ENCODE assay signal across 19 cellular contexts in the genomic region with DNA sequence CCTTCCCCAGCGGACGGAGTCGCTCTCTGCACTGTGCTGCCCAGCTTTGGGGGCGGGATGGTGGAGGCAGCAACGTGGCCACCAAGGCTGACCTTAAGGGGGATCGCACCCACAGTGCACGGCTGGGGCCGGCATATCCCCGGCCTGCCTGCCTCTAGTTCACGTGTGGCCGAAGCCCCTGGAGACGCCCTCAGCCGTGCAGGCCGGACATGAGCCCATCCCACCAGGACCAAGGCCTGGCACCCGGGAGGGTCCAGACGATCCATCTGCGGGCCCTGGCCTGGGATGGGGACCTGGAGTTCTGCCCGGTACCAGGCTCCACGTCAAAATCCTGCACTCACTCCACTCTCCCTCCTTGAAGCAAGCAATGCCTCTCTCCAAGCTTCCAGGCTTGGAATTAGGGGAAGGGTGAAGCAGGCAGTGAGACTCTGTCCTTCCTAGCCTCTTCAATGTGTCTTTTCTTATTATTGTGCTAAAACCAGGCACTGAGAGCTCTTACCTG.
DNase-seq lines count a peak whose midpoint lies in the region; ATAC-seq and TF ChIP-seq lines count a peak whose summit lies in the region.
"Had no signal": no experiment of that assay in that cellular context is flagged by ENCODE, and none has a peak within 500 bp of the region (broad histone marks: within the 10 kb centered on the region; RNA-seq: fewer than 3 reads in every experiment).

No MANE protein-coding gene starts in this region.

- no peak overlapping the region for H3K4me3 ChIP-seq in GM06990 (replicated peaks; ENCODE audit: low read depth, low read length)
- no peak overlapping the region for H3K4me3 ChIP-seq in parathyroid adenoma (ENCODE audit: low read depth, low read length)
- H3K4me3 ChIP-seq: ovary, uterus had no signal

- peak overlapping the region; percentile 31 for H3K4me3 Mint-ChIP-seq in activated CD4-positive, alpha-beta T cell treated with anti-CD3 and anti-CD28 coated beads, Interleukin-2, amount 10 ng/mL, durations not matched to agents 24 days and 14 days

- H3K4me1 ChIP-seq in parathyroid adenoma = peaks cover 4% of the 10 kb centered on the region
- H3K4me1 ChIP-seq: A549, uterus had no signal

- no peaks in the 10 kb centered on the region for H3K36me3 Mint-ChIP-seq in activated CD4-positive, alpha-beta T cell treated with anti-CD3 and anti-CD28 coated beads, Interleukin-2, amount 10 ng/mL, durations not matched to agents 24 days and 14 days (ENCODE audit: low read depth)

- H3K27ac ChIP-seq in parathyroid adenoma = no peak overlapping the region
- H3K27ac ChIP-seq: adrenal gland, left lung, ovary, uterus had no signal

- peaks cover 4% of the 10 kb centered on the region for H3K4me1 Mint-ChIP-seq in activated CD4-positive, alpha-beta T cell treated with anti-CD3 and anti-CD28 coated beads, Interleukin-2, amount 10 ng/mL, durations not matched to agents 24 days and 14 days

- peaks cover 2% of the 10 kb centered on the region for H3K27me3 Mint-ChIP-seq in activated CD4-positive, alpha-beta T cell treated with anti-CD3 and anti-CD28 coated beads, Interleukin-2, amount 10 ng/mL, durations not matched to agents 24 days and 14 days

- DNase-seq in activated CD4-positive, alpha-beta T cell treated with anti-CD3 and anti-CD28 coated beads, Interleukin-2, amount 10 ng/mL, durations not matched to agents 24 days and 14 days = no peak
- no peak for DNase-seq in activated CD4-positive, alpha-beta T cell treated with anti-CD3 and anti-CD28 coated beads for 1 hour
- peak; percentile 15 for DNase-seq in GM06990 (ENCODE audit: extremely low read depth, insufficient read length)
- peak; percentile 41 for DNase-seq in cerebellum (ENCODE audit: low spot score)
- DNase-seq in erythroblast (lab: John Stamatoyannopoulos, UW) = no peak
- no peak for DNase-seq in NCI-H2107 treated with DMSO at 0.1 percent for 48 hours (lab: John Stamatoyannopoulos, UW; ENCODE audit: unreplicated experiment)
- DNase-seq: activated T-cell treated with anti-CD3 and anti-CD28 coated beads, Interleukin-2, amount 50 U/mL, for 4 hours; effector CD4-positive, alpha-beta T cell; HCEC 1CT; NCI-H1436; NCI-H69 had no signal

- TF ChIP-seq CTCF in GM06990 (IDR thresholded peaks at IDR 0.05; ENCODE audit: insufficient read depth, low read length, poor library complexity, severe bottlenecking) (no peak), parathyroid adenoma (IDR thresholded peaks at IDR 0.05) (no peak)

- ATAC-seq in GM21723 (IDR thresholded peaks at IDR 0.05; ENCODE audit: unreplicated experiment) = no peak

- peak overlapping the region; percentile 90 for H2AFZ ChIP-seq in parathyroid adenoma

- intact Hi-C loops in activated CD4-positive, alpha-beta T cell treated with anti-CD3 and anti-CD28 coated beads, Interleukin-2, amount 10 ng/mL, durations not matched to agents 24 days and 14 days (cut with micrococcal nuclease) = no loop called here

- no peaks in the 10 kb centered on the region for H3K79me2 ChIP-seq in parathyroid adenoma

- H3K9ac ChIP-seq in parathyroid adenoma = no peak overlapping the region

- H3K9me3 Mint-ChIP-seq in activated CD4-positive, alpha-beta T cell treated with anti-CD3 and anti-CD28 coated beads, Interleukin-2, amount 10 ng/mL, durations not matched to agents 24 days and 14 days = no peaks in the 10 kb centered on the region
- H3K9me3 Mint-ChIP-seq: activated T-cell treated with anti-CD3 and anti-CD28 coated beads, Interleukin-2, amount 50 U/mL, for 4 hours had no signal

- no peak overlapping the region for H3K4me2 ChIP-seq in parathyroid adenoma (ENCODE audit: low read length)

- no peak for TF ChIP-seq POLR2A in erythroblast (IDR thresholded peaks at IDR 0.05; ENCODE audit: low read length)

- H3K9me3 ChIP-seq in parathyroid adenoma (ENCODE audit: control insufficient read depth, low read length) = no peaks in the 10 kb centered on the region
- H3K9me3 ChIP-seq: A549; adrenal gland; BLaER1 treated with 17β-estradiol and CSF1 and Interleukin-3, amounts not matched to agents 10 nM and 100 nM; left lung; ovary; uterus had no signal

- H3K27me3 ChIP-seq in GM06990 (replicated peaks; ENCODE audit: control insufficient read depth, insufficient read depth, low read length) = no peaks in the 10 kb centered on the region
- H3K27me3 ChIP-seq in parathyroid adenoma (ENCODE audit: control insufficient read depth, insufficient read depth, low read length) = no peaks in the 10 kb centered on the region
- H3K27me3 ChIP-seq: adrenal gland; BLaER1 treated with 17β-estradiol and CSF1 and Interleukin-3, amounts not matched to agents 10 nM and 100 nM; ovary; uterus had no signal

- H3K27ac Mint-ChIP-seq in activated CD4-positive, alpha-beta T cell treated with anti-CD3 and anti-CD28 coated beads, Interleukin-2, amount 10 ng/mL, durations not matched to agents 24 days and 14 days = no peak overlapping the region

- H3K36me3 ChIP-seq in GM06990 (ENCODE audit: control insufficient read depth, insufficient read depth, low read length) (no peaks in the 10 kb centered on the region), parathyroid adenoma (ENCODE audit: control insufficient read depth, insufficient read depth, low read length) (no peaks in the 10 kb centered on the region)
- H3K36me3 ChIP-seq: adrenal gland; BLaER1 treated with 17β-estradiol and CSF1 and Interleukin-3, amounts not matched to agents 10 nM and 100 nM; left lung; ovary; uterus had no signal

Comparison
In these comparisons a context has a peak if more than half of its experiments do, and no peak if none do; other contexts are left out.
1. DNase-seq: peak in GM06990 (single experiment) and cerebellum (single experiment); none in activated CD4-positive, alpha-beta T cell treated with anti-CD3 and anti-CD28 coated beads, Interleukin-2, amount 10 ng/mL, durations not matched to agents 24 days and 14 days (single experiment), activated CD4-positive, alpha-beta T cell treated with anti-CD3 and anti-CD28 coated beads for 1 hour (single experiment), erythroblast (0 of 2) and NCI-H2107 treated with DMSO at 0.1 percent for 48 hours (single experiment).